Comparison of ENCODE assay signal across 23 cellular contexts in the genomic region with DNA sequence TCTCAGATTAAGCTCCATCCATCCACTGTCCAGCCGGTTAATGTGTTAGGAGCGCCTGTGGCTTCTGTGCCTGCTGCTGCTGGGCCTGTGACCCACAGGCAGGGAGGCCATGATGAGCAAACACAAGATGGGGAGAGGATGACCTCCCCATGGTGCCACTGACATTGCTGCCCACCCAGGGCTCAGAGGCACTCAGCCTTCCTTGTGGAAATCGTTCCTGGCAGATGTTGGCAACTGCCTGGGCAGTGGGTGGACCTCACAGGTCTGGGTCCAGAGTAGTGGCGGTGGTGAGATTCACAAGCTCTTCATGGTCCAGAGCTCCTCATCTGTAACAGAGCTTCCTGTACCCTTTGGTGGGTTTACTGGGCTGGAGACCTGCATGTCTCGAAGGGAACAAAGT. TPM values are rescaled to one million over a fixed set of nuclear protein-coding genes. Genes with fewer than 3 reads are reported as not detected.
"Had no signal": no experiment of that assay in that cellular context is flagged by ENCODE, and none has a peak within 500 bp of the region (broad histone marks: within the 10 kb centered on the region; RNA-seq: fewer than 3 reads in every experiment).

No MANE protein-coding gene starts in this region.

- ATAC-seq: activated CD8-positive, alpha-beta T cell treated with anti-CD3 and anti-CD28 coated beads for 36 hours; activated naive CD8-positive, alpha-beta T cell treated with anti-CD3 and anti-CD28 coated beads, Interleukin-2, amount 50 U/mL, for 24 hours; activated T-cell treated with anti-CD3 and anti-CD28 coated beads, Interleukin-2, amount 50 U/mL, for 72 hours; activated T-helper 17 cell treated with anti-CD3 and anti-CD28 coated beads, Interleukin-2, amount 50 U/mL, for 72 hours; Panc1 had no signal

- H3K27ac ChIP-seq: KMS-11 had no signal

- FAIRE-seq: bronchial epithelial cell, TTC549 had no signal

- DNase-seq: activated CD4-positive, alpha-beta T cell treated with anti-CD3 and anti-CD28 coated beads, Interleukin-2, amount 10 ng/mL, durations not matched to agents 24 days and 14 days; activated CD4-positive, alpha-beta T cell treated with anti-CD3 and anti-CD28 coated beads, Interleukin-2, amount 50 U/mL, for 4 hours; activated CD8-positive, alpha-beta T cell treated with anti-CD3 and anti-CD28 coated beads for 36 hours; activated naive CD4-positive, alpha-beta T cell treated with anti-CD3 and anti-CD28 coated beads, Interleukin-2, amount 10 ng/mL, durations not matched to agents 7 days and 5 days; activated naive CD8-positive, alpha-beta T cell treated with anti-CD3 and anti-CD28 coated beads, Interleukin-2, amount 50 U/mL, for 24 hours; activated T-cell treated with anti-CD3 and anti-CD28 coated beads, Interleukin-2, amount 50 U/mL, for 1 hour; activated T-cell treated with anti-CD3 and anti-CD28 coated beads, Interleukin-2, amount 50 U/mL, for 72 hours; anterior cingulate cortex; central memory CD4-positive, alpha-beta T cell; MM.1S; MV-4-11; NCI-H1092; NCI-H1436 treated with DMSO at 0.1 percent for 48 hours; NCI-H1694 treated with DMSO at 0.1 percent for 48 hours; NCI-H2029; NCI-H345; NCI-H524 treated with DMSO at 0.1 percent for 48 hours; SW 1271 had no signal

RNA-seq across cellular contexts. Expression of a gene that starts 38.6 kb away (rescaled TPM):
- total RNA-seq: activated CD4-positive, alpha-beta T cell treated with anti-CD3 and anti-CD28 coated beads, Interleukin-2, amount 10 ng/mL, durations not matched to agents 24 days and 14 days; bronchial epithelial cell had no signal
